ENCODE assay signal across 13 cellular contexts in the genomic region with DNA sequence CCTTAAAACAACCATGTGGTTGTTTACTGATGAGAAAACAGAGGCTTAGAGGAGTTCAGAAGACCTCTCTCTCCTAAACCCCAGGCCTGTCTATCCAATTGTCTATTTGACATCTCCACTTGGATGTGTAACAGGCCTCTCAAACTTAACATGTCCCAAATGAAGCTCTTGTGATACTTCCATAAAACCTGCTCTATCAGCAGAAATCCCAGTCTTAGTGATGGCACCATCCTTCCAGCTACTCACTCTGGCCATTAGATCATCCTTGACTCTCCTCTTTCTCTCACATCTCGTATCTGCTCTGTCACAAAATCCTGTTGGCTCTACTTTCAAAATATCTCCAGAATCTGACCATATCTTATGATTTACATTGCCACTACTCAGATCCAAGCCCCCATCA. TPM values are rescaled to one million over a fixed set of nuclear protein-coding genes. Genes with fewer than 3 reads are reported as not detected.
DNase-seq lines count a peak whose midpoint lies in the region; TF ChIP-seq lines count a peak whose summit lies in the region.
"Had no signal": no experiment of that assay in that cellular context is flagged by ENCODE, and none has a peak within 500 bp of the region (broad histone marks: within the 10 kb centered on the region; RNA-seq: fewer than 3 reads in every experiment).

No MANE protein-coding gene starts in this region.

- H2AFZ ChIP-seq in fibroblast of lung (ENCODE audit: low read length) (peak overlapping the region; percentile 13), osteoblast (ENCODE audit: low read length) (peak overlapping the region; percentile 56)

- H3K4me1 ChIP-seq in Caco-2 (0 out of 2 replicates have a peak, but pooled peaks cover 6% of the 10 kb centered on the region), adipocyte (ENCODE audit: control insufficient read depth, insufficient read depth, low read length) (peaks cover 18% of the 10 kb centered on the region), fibroblast of lung (ENCODE audit: control insufficient read depth, extremely low read depth, insufficient read depth, low read length) (peaks cover 3% of the 10 kb centered on the region), osteoblast (ENCODE audit: insufficient read depth, low read length) (peaks cover 15% of the 10 kb centered on the region), Peyer's patch (no peaks in the 10 kb centered on the region), suprapubic skin (no peaks in the 10 kb centered on the region)

- DNase-seq in Caco-2 (no peak), adipocyte (ENCODE audit: low read depth) (no peak), fibroblast of lung (ENCODE audit: low read depth in 2 of 2) (no peak), osteoblast (ENCODE audit: insufficient read length, low spot score, missing footprints) (no peak), Peyer's patch (no peak), iPS-NIHi11 (ENCODE audit: low spot score) (no peak), suprapubic skin (ENCODE audit: low spot score in 2 of 2) (no peak)
- DNase-seq in stimulated activated CD4-positive, alpha-beta T cell treated with anti-CD3 and anti-CD28 coated beads, Interleukin-15, amount 100 ng/mL, for 24 hours = no peak
- DNase-seq: C1 segment of cervical spinal cord; CD4-positive, alpha-beta T cell; DMS153; DMS79 treated with DMSO at 0.1 percent for 48 hours had no signal

- no peak overlapping the region for H3K27ac Mint-ChIP-seq in Caco-2 (ENCODE audit: unreplicated experiment)
- H3K27ac Mint-ChIP-seq: B cell; CD4-positive, alpha-beta T cell had no signal

- H3K36me3 Mint-ChIP-seq in Caco-2 (ENCODE audit: insufficient read depth, unreplicated experiment) = peaks cover 25% of the 10 kb centered on the region

- 96% methylated on average over 1 of the region's 1 CpG for WGBS in suprapubic skin

- H3K4me2 ChIP-seq in fibroblast of lung (ENCODE audit: extremely low read depth, insufficient read depth, low read length) (no peak overlapping the region), osteoblast (ENCODE audit: insufficient read depth, low read length) (peak overlapping the region; percentile 19)

- no peaks in the 10 kb centered on the region for H3K9me3 Mint-ChIP-seq in Caco-2 (ENCODE audit: unreplicated experiment)
- H3K9me3 Mint-ChIP-seq: CD4-positive, alpha-beta T cell had no signal

- no peak for TF ChIP-seq CTCF in Caco-2 (IDR thresholded peaks at IDR 0.05; ENCODE audit: insufficient read depth in 1 of 2, low read depth in 1 of 2, low read length in 1 of 2, severe bottlenecking in 1 of 2, unreplicated experiment in 1 of 2)
- no peak for TF ChIP-seq CTCF in fibroblast of lung (conservative IDR thresholded peaks at IDR 0.05 in 1 of 2, IDR thresholded peaks at IDR 0.05 in 1 of 2; ENCODE audit: low read depth in 1 of 2, low read length in 2 of 2)
- no peak for TF ChIP-seq CTCF in osteoblast (IDR thresholded peaks at IDR 0.05; ENCODE audit: extremely low read depth, low read depth, low read length)
- TF ChIP-seq CTCF in Peyer's patch (IDR thresholded peaks at IDR 0.05) = no peak
- TF ChIP-seq CTCF in suprapubic skin (IDR thresholded peaks at IDR 0.05) = no peak

- H3K4me1 Mint-ChIP-seq in Caco-2 (ENCODE audit: low read depth, unreplicated experiment) = no peaks in the 10 kb centered on the region
- H3K4me1 Mint-ChIP-seq: B cell had no signal

- no peak overlapping the region for H3K4me3 Mint-ChIP-seq in Caco-2 (ENCODE audit: unreplicated experiment)
- H3K4me3 Mint-ChIP-seq: B cell; CD4-positive, alpha-beta T cell had no signal

- H3K79me2 ChIP-seq in fibroblast of lung (ENCODE audit: control insufficient read depth, insufficient read depth, low read length) = no peaks in the 10 kb centered on the region
- H3K79me2 ChIP-seq in osteoblast (ENCODE audit: insufficient read depth, low read length) = no peaks in the 10 kb centered on the region

- no peak for TF ChIP-seq EP300 in suprapubic skin (IDR thresholded peaks at IDR 0.05)

- H4K20me1 ChIP-seq in fibroblast of lung (ENCODE audit: control insufficient read depth, extremely low read depth, insufficient read depth, low read length) (no peaks in the 10 kb centered on the region), osteoblast (ENCODE audit: insufficient read depth, low read length) (no peaks in the 10 kb centered on the region)

- no peaks in the 10 kb centered on the region for H3K27me3 Mint-ChIP-seq in Caco-2 (ENCODE audit: insufficient read depth, unreplicated experiment)
- H3K27me3 Mint-ChIP-seq: B cell had no signal

- H3K27me3 ChIP-seq in Caco-2 (replicated peaks; ENCODE audit: control insufficient read depth, insufficient read depth, low read length) = no peaks in the 10 kb centered on the region
- no peaks in the 10 kb centered on the region for H3K27me3 ChIP-seq in adipocyte (replicated peaks; ENCODE audit: control insufficient read depth, insufficient read depth, low read length)
- H3K27me3 ChIP-seq in fibroblast of lung (ENCODE audit: control insufficient read depth, insufficient read depth, low read length) = no peaks in the 10 kb centered on the region
- no peaks in the 10 kb centered on the region for H3K27me3 ChIP-seq in osteoblast (ENCODE audit: insufficient read depth, low read length)
- no peaks in the 10 kb centered on the region for H3K27me3 ChIP-seq in Peyer's patch
- no peaks in the 10 kb centered on the region for H3K27me3 ChIP-seq in suprapubic skin

- no peak for TF ChIP-seq POLR2A in Peyer's patch (IDR thresholded peaks at IDR 0.05)
- TF ChIP-seq POLR2A in suprapubic skin (IDR thresholded peaks at IDR 0.05) = no peak

- no peaks in the 10 kb centered on the region for H3K9me3 ChIP-seq in Caco-2
- H3K9me3 ChIP-seq in adipocyte (ENCODE audit: control insufficient read depth, low read length) = no peaks in the 10 kb centered on the region
- no peaks in the 10 kb centered on the region for H3K9me3 ChIP-seq in fibroblast of lung (ENCODE audit: control insufficient read depth, insufficient read depth, low read depth, low read length)
- H3K9me3 ChIP-seq in osteoblast (ENCODE audit: low read depth, low read length) = no peaks in the 10 kb centered on the region
- H3K9me3 ChIP-seq in Peyer's patch = no peaks in the 10 kb centered on the region
- no peaks in the 10 kb centered on the region for H3K9me3 ChIP-seq in suprapubic skin

- H3K27ac ChIP-seq in fibroblast of lung (ENCODE audit: insufficient read depth, low read length) (peak overlapping the region; percentile 10), osteoblast (ENCODE audit: low read depth, low read length) (peak overlapping the region; percentile 25), Peyer's patch (no peak overlapping the region), suprapubic skin (no peak overlapping the region)

- intact Hi-C loops in Caco-2 (cut with micrococcal nuclease; ENCODE audit: unreplicated experiment) = no loop called here

- peak overlapping the region; percentile 13 for H3K9ac ChIP-seq in adipocyte (ENCODE audit: low read length)
- no peak overlapping the region for H3K9ac ChIP-seq in fibroblast of lung (ENCODE audit: insufficient read depth, low read length)

- no peaks in the 10 kb centered on the region; the same call in 1 of the 2 replicates for H3K36me3 ChIP-seq in Caco-2 (ENCODE audit: control insufficient read depth, insufficient read depth, low read length)
- H3K36me3 ChIP-seq in adipocyte (ENCODE audit: control insufficient read depth, insufficient read depth, low read length, severe bottlenecking) = no peaks in the 10 kb centered on the region
- no peaks in the 10 kb centered on the region for H3K36me3 ChIP-seq in fibroblast of lung (ENCODE audit: control insufficient read depth, insufficient read depth, low read length)
- H3K36me3 ChIP-seq in osteoblast (ENCODE audit: insufficient read depth, low read length) = no peaks in the 10 kb centered on the region
- H3K36me3 ChIP-seq in Peyer's patch = peaks cover 0 to 12% (median 0%) of the 10 kb centered on the region in 3 donors
- peaks cover 3% of the 10 kb centered on the region for H3K36me3 ChIP-seq in suprapubic skin

- BruUV-seq in Caco-2 (replicated peaks; lab: Mats Ljungman, UMichigan) = TSS peak; percentile 17

- H3K4me3 ChIP-seq in Caco-2 (ENCODE audit: low read depth, low read length) (no peak overlapping the region), adipocyte (ENCODE audit: low read length) (no peak overlapping the region), fibroblast of lung (replicated peaks in 1 of 4; ENCODE audit: control extremely low read depth in 1 of 4, insufficient read depth in 1 of 4, low read depth in 3 of 4, low read length in 4 of 4) (no peak overlapping the region), osteoblast (ENCODE audit: insufficient read depth, low read length) (no peak overlapping the region), Peyer's patch (no peak overlapping the region), suprapubic skin (no peak overlapping the region)

- POLR2A ChIA-PET in Caco-2 (lab: Charles Lee) = no interaction called here

- CTCF ChIA-PET in Caco-2 (lab: Charles Lee) = no interaction called here

RNA-seq across cellular contexts. Expression of gene EHHADH, which starts 28.8 kb away (rescaled TPM):
- total RNA-seq in Caco-2 (2022) (24.9 and 25.0 TPM in 2 replicates), fibroblast of lung (4.1 and 6.8 TPM in 2 replicates), osteoblast (3.2 and 4.0 TPM in 2 replicates), Peyer's patch (10 to 100 TPM; 15.7 to 31.5 (median 21.1) TPM), suprapubic skin (1 to 10 TPM; 4.8 to 7.1 (median 6.3) TPM)
- 3.9 and 6.0 TPM in 2 replicates for polyA plus RNA-seq in fibroblast of lung
- 3.3 and 4.9 TPM in 2 replicates for polyA plus RNA-seq in fibroblast of lung (2012)
- 1.5 and 3.3 TPM in 2 replicates for polyA minus RNA-seq in fibroblast of lung (ENCODE audit: low replicate concordance)

Comparison
In these comparisons a context has a peak if more than half of its experiments do, and no peak if none do; other contexts are left out.
1. H3K27ac ChIP-seq: peak in fibroblast of lung (single experiment) and osteoblast (single experiment); none in Peyer's patch (0 of 4) and suprapubic skin (single experiment).